ENCODE assay signal across 24 cellular contexts in the genomic region with DNA sequence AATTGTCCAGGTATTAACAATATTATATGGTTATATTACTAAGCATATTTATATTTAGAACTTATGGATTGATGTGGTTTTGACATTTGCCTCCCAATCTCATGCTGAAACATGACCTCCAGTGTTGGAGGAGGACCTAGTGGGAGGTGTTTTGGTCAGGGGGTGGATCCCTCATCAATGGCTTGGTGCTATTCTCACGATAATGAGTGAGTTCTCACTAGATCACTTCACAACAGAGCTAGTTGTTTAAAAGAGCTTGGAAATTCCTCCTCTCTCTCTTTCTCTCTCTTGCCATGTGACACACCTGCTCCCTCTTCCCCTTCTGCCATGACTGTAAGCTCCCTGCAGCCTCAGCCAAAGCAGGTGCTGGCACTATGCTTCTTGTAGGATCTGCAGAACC. TPM values are rescaled to one million over a fixed set of nuclear protein-coding genes. Genes with fewer than 3 reads are reported as not detected.
DNase-seq lines count a peak whose midpoint lies in the region; ATAC-seq, FAIRE-seq and TF ChIP-seq lines count a peak whose summit lies in the region.
"Had no signal": no experiment of that assay in that cellular context is flagged by ENCODE, and none has a peak within 500 bp of the region (broad histone marks: within the 10 kb centered on the region; RNA-seq: fewer than 3 reads in every experiment).

No MANE protein-coding gene starts in this region.

- no peak overlapping the region for H3K4me2 ChIP-seq in GM23338
- no peak overlapping the region for H3K4me2 ChIP-seq in H1 (ENCODE audit: insufficient read depth in 1 of 2, low read depth in 2 of 2, low read length in 2 of 2)
- H3K4me2 ChIP-seq: BLaER1 had no signal

- H2BK20ac ChIP-seq in H1 (ENCODE audit: low read length) = no peak overlapping the region

- H4K8ac ChIP-seq in H1 (ENCODE audit: extremely low read depth, insufficient read depth, low read length) = no peak overlapping the region

- TF ChIP-seq CTCF in GM23338 (conservative IDR thresholded peaks at IDR 0.05; ENCODE audit: low read depth in 2 of 2) = no peak
- TF ChIP-seq CTCF in Panc1 (IDR thresholded peaks at IDR 0.05) = 0 out of 2 replicates have a peak, but pooled peaks have one; percentile 4
- TF ChIP-seq CTCF in H1 (IDR thresholded peaks at IDR 0.05; ENCODE audit: control extremely low read depth in 1 of 3, insufficient read depth in 1 of 3, low read depth in 1 of 3, low read length in 3 of 3) = no peak
- TF ChIP-seq CTCF in stomach (IDR thresholded peaks at IDR 0.05) = no peak

- H3F3A ChIP-seq in GM23338 (replicated peaks; ENCODE audit: low read depth) = no peaks in the 10 kb centered on the region

- H3K18ac ChIP-seq in H1 (ENCODE audit: extremely low read depth, low read length) = no peak overlapping the region

- ATAC-seq in GM23338 (peak; percentile 59), Panc1 (no peak)
- no peak for ATAC-seq in stimulated activated effector memory CD8-positive, alpha-beta T cell treated with anti-CD3 and anti-CD28 coated beads, Interleukin-12 subunit alpha, Interleukin-12 subunit beta, amount 100 ng/mL, for 72 hours
- ATAC-seq: CD8-positive, alpha-beta T cell; GM12878 had no signal

- H3K4me3 ChIP-seq in GM23338 (no peak overlapping the region), Panc1 (ENCODE audit: low read depth in 2 of 2, low read length in 2 of 2) (no peak overlapping the region), H1 (ENCODE audit: extremely low read depth in 1 of 4, insufficient read depth in 2 of 4, low read depth in 3 of 4, low read length in 4 of 4) (no peak overlapping the region), stomach (no peak overlapping the region)
- H3K4me3 ChIP-seq: BLaER1, GM12878 had no signal

- H3K23ac ChIP-seq in H1 (ENCODE audit: insufficient read length) = no peak overlapping the region

- no peak overlapping the region for H4K91ac ChIP-seq in H1 (replicated peaks; ENCODE audit: insufficient read length, low read length)

- no peak overlapping the region for H2BK120ac ChIP-seq in H1 (replicated peaks; ENCODE audit: low read depth, low read length)

- no peak for TF ChIP-seq POLR2A in H1 (IDR thresholded peaks at IDR 0.05; ENCODE audit: control extremely low read depth in 1 of 2, low read depth in 2 of 2, low read length in 2 of 2)
- no peak for TF ChIP-seq POLR2A in stomach (IDR thresholded peaks at IDR 0.05)

- H3K9me2 ChIP-seq in GM23338 (ENCODE audit: insufficient read depth) = no peaks in the 10 kb centered on the region

- peaks cover 4% of the 10 kb centered on the region; the same call in 2 of the 3 replicates for H3K36me3 Mint-ChIP-seq in GM23338 (ENCODE audit: low read depth)
- no peaks in the 10 kb centered on the region for H3K36me3 Mint-ChIP-seq in stimulated activated effector memory CD8-positive, alpha-beta T cell treated with anti-CD3 and anti-CD28 coated beads, Interleukin-12 subunit alpha, Interleukin-12 subunit beta, amount 100 ng/mL, for 72 hours
- H3K36me3 Mint-ChIP-seq: CD8-positive, alpha-beta T cell had no signal

- H3K4me1 Mint-ChIP-seq in GM23338 = peaks cover 3% of the 10 kb centered on the region; the same call in 2 of the 3 replicates
- no peaks in the 10 kb centered on the region for H3K4me1 Mint-ChIP-seq in stimulated activated effector memory CD8-positive, alpha-beta T cell treated with anti-CD3 and anti-CD28 coated beads, Interleukin-12 subunit alpha, Interleukin-12 subunit beta, amount 100 ng/mL, for 72 hours

- no peaks in the 10 kb centered on the region for H3K4me1 ChIP-seq in GM23338 (ENCODE audit: insufficient read depth)
- no peaks in the 10 kb centered on the region for H3K4me1 ChIP-seq in Panc1 (ENCODE audit: control insufficient read depth, insufficient read depth, low read length)
- H3K4me1 ChIP-seq in H1 (replicated peaks in 1 of 4; ENCODE audit: control insufficient read depth in 3 of 4, insufficient read depth in 4 of 4, low read length in 3 of 4) = 0 out of 7 replicates have a peak, but pooled peaks cover 0 to 3% (median 0%) of the 10 kb centered on the region in 4 experiments
- H3K4me1 ChIP-seq in stomach = no peaks in the 10 kb centered on the region
- H3K4me1 ChIP-seq: BE2C, BLaER1, Caco-2 had no signal

- no peak overlapping the region for H3K4me3 Mint-ChIP-seq in GM23338
- H3K4me3 Mint-ChIP-seq in stimulated activated effector memory CD8-positive, alpha-beta T cell treated with anti-CD3 and anti-CD28 coated beads, Interleukin-12 subunit alpha, Interleukin-12 subunit beta, amount 100 ng/mL, for 72 hours = no peak overlapping the region
- H3K4me3 Mint-ChIP-seq: CD14-positive monocyte; CD4-positive, alpha-beta T cell; CD8-positive, alpha-beta T cell had no signal

- TF ChIP-seq EP300 in H1 (IDR thresholded peaks at IDR 0.05; ENCODE audit: borderline replicate concordance in 1 of 2, low read depth in 2 of 2, low read length in 2 of 2) = no peak
- no peak for TF ChIP-seq EP300 in stomach (IDR thresholded peaks at IDR 0.05)

- H4K5ac ChIP-seq in H1 (ENCODE audit: insufficient read length, low read depth, low read length) = no peak overlapping the region

- H3K27ac Mint-ChIP-seq in GM23338 = peak overlapping the region; percentile 83; the same call in 1 of the 2 replicates
- no peak overlapping the region for H3K27ac Mint-ChIP-seq in stimulated activated effector memory CD8-positive, alpha-beta T cell treated with anti-CD3 and anti-CD28 coated beads, Interleukin-12 subunit alpha, Interleukin-12 subunit beta, amount 100 ng/mL, for 72 hours
- H3K27ac Mint-ChIP-seq: CD4-positive, alpha-beta T cell; CD8-positive, alpha-beta T cell had no signal

- H3K27me3 Mint-ChIP-seq in GM23338 (ENCODE audit: insufficient read depth, low read depth, poor library complexity) = peaks cover 2% of the 10 kb centered on the region
- H3K27me3 Mint-ChIP-seq: CD4-positive, alpha-beta T cell had no signal

- no peak overlapping the region for H3K56ac ChIP-seq in H1 (replicated peaks; ENCODE audit: insufficient read length, low read depth, low read length)

- H3K23me2 ChIP-seq in H1 (ENCODE audit: low read depth, low read length) = no peaks in the 10 kb centered on the region

- in situ Hi-C loops in Panc1 (cut with HindIII; ENCODE audit: low pct_unique_long_range_greater_than_20kb, low sequenced_read_pairs) = no loop called here

- no peaks in the 10 kb centered on the region for H3K9me3 ChIP-seq in Panc1 (ENCODE audit: control insufficient read depth, insufficient read depth, low read depth, low read length)
- H3K9me3 ChIP-seq in H1 (ENCODE audit: insufficient read depth in 2 of 2, low read depth in 1 of 2, low read length in 1 of 2) = no peaks in the 10 kb centered on the region; a peak in 1 of 4 replicates
- no peaks in the 10 kb centered on the region for H3K9me3 ChIP-seq in stomach
- H3K9me3 ChIP-seq: BE2C, BLaER1, Caco-2 had no signal

- no peak overlapping the region for H2BK15ac ChIP-seq in H1 (ENCODE audit: low read length)

- no peak for TF ChIP-seq RAD21 in H1 (IDR thresholded peaks at IDR 0.05 in 1 of 2, conservative IDR thresholded peaks at IDR 0.05 in 1 of 2; ENCODE audit: low read depth in 2 of 2, low read length in 2 of 2)

- no peak overlapping the region for H2BK12ac ChIP-seq in H1 (ENCODE audit: low read depth, low read length)

- 8% methylated on average over 1 of the region's 1 CpG; no CpG with 5 or more reads in 1 of the 2 experiments for WGBS in H1 (ENCODE audit: extremely low coverage in 1 of 2, insufficient coverage in 1 of 2, insufficient read length in 1 of 2, insufficient replicate concordance in 2 of 2, low coverage in 1 of 2, low lambda C conversion rate in 2 of 2, missing lambda C conversion rate in 1 of 2), 2 experiments
- WGBS in stomach, 5 donors = 0% methylated on average over 1 of the region's 1 CpG

- no peaks in the 10 kb centered on the region for H3K79me2 ChIP-seq in GM23338 (replicated peaks; ENCODE audit: insufficient read depth)
- H3K79me2 ChIP-seq in H1 (ENCODE audit: control insufficient read depth in 1 of 2, insufficient read depth in 2 of 2, low read length in 2 of 2) = no peaks in the 10 kb centered on the region

- no peaks in the 10 kb centered on the region; the same call in 1 of the 3 replicates for H3K9me3 Mint-ChIP-seq in GM23338
- H3K9me3 Mint-ChIP-seq in stimulated activated effector memory CD8-positive, alpha-beta T cell treated with anti-CD3 and anti-CD28 coated beads, Interleukin-12 subunit alpha, Interleukin-12 subunit beta, amount 100 ng/mL, for 72 hours = no peaks in the 10 kb centered on the region
- H3K9me3 Mint-ChIP-seq: CD4-positive, alpha-beta T cell; CD8-positive, alpha-beta T cell had no signal

- POLR2A ChIA-PET in Panc1 (lab: Charles Lee) (no interaction called here), H1 (lab: Charles Lee; ENCODE audit: partially characterized antibody) (no interaction called here)

- H3K27ac ChIP-seq in GM23338 (ENCODE audit: low read depth) (no peak overlapping the region), Panc1 (ENCODE audit: low read length) (no peak overlapping the region), H1 (ENCODE audit: low read depth, low read length) (no peak overlapping the region), stomach (no peak overlapping the region)
- H3K27ac ChIP-seq: BLaER1 had no signal

- CTCF ChIA-PET in Panc1 (lab: Charles Lee) = no interaction called here
- CTCF ChIA-PET in H1 (lab: Charles Lee; ENCODE audit: partially characterized antibody) = interaction anchor here (0.9 kb wide), 1 partner anchor 20 kb away, joined by 3 read pairs; no protein-coding TSS in a partner anchor

- DNase-seq in GM23338 (ENCODE audit: low spot score) (peak; percentile 56), Panc1 (ENCODE audit: low read depth, low spot score) (no peak), H1 (ENCODE audit: low read depth in 1 of 2, low spot score in 2 of 2) (no peak), NCI-H2196 treated with DMSO at 0.1 percent for 48 hours (lab: John Stamatoyannopoulos, UW; ENCODE audit: unreplicated experiment) (no peak), stomach (no peak), iPS-NIHi7 (ENCODE audit: extremely low spot score) (no peak)
- DNase-seq in stimulated activated effector memory CD8-positive, alpha-beta T cell treated with anti-CD3 and anti-CD28 coated beads, Interleukin-12 subunit alpha, Interleukin-12 subunit beta, amount 100 ng/mL, for 72 hours (ENCODE audit: low spot score in 2 of 2) = no peak
- DNase-seq: 8988T; ACHN; BE2C; C1 segment of cervical spinal cord; Caco-2; Calu3; CD4-positive, alpha-beta T cell; CD8-positive, alpha-beta T cell; DMS79 treated with DMSO at 0.1 percent for 48 hours; GDM1 had no signal

- FAIRE-seq in H1 (lab: Jason Lieb, UNC) = no peak
- FAIRE-seq: D721Med, GM12878, GM12892, GM18507 had no signal

- H2AFZ ChIP-seq in GM23338 (no peak overlapping the region), H1 (ENCODE audit: low read length) (no peak overlapping the region)

- H3K36me3 ChIP-seq in GM23338 (ENCODE audit: insufficient read depth) = no peaks in the 10 kb centered on the region
- H3K36me3 ChIP-seq in Panc1 (ENCODE audit: control insufficient read depth, insufficient read depth, low read length) = no peaks in the 10 kb centered on the region
- H3K36me3 ChIP-seq in H1 (ENCODE audit: control insufficient read depth in 2 of 4, insufficient read depth in 4 of 4, low read length in 3 of 4) = no peaks in the 10 kb centered on the region; a peak in 1 of 8 replicates
- H3K36me3 ChIP-seq in stomach = no peaks in the 10 kb centered on the region
- H3K36me3 ChIP-seq: BE2C, BLaER1 had no signal

- no peak overlapping the region for H2AK5ac ChIP-seq in H1 (ENCODE audit: low read depth, low read length)

- H3K9ac ChIP-seq in H1 (replicated peaks in 1 of 4; ENCODE audit: extremely low read depth in 1 of 4, low read depth in 3 of 4, low read length in 3 of 4) = no peak overlapping the region
- H3K9ac ChIP-seq: BLaER1 had no signal

- H4K20me1 ChIP-seq in GM23338 (replicated peaks; ENCODE audit: insufficient read depth) (no peaks in the 10 kb centered on the region), H1 (replicated peaks in 1 of 2; ENCODE audit: control insufficient read depth in 1 of 2, insufficient read depth in 2 of 2, low read length in 2 of 2) (no peaks in the 10 kb centered on the region)
- H4K20me1 ChIP-seq: BLaER1 had no signal

- no peak overlapping the region for H3K4ac ChIP-seq in H1 (replicated peaks; ENCODE audit: insufficient read length, low read depth, low read length)

- H3K27me3 ChIP-seq in GM23338 (ENCODE audit: insufficient read depth) (no peaks in the 10 kb centered on the region), Panc1 (ENCODE audit: control insufficient read depth, insufficient read depth, low read length) (peaks cover 3% of the 10 kb centered on the region; the same call in 1 of the 2 replicates), H1 (replicated peaks in 1 of 4; ENCODE audit: control insufficient read depth in 3 of 4, extremely low read depth in 1 of 4, insufficient read depth in 3 of 4, low read length in 3 of 4) (no peaks in the 10 kb centered on the region), stomach (no peaks in the 10 kb centered on the region)
- H3K27me3 ChIP-seq: BE2C, BLaER1 had no signal

- no TSS peak for BruUV-seq in Panc1 (replicated peaks; lab: Mats Ljungman, UMichigan)

- H3K14ac ChIP-seq in H1 (ENCODE audit: insufficient read length) = no peak overlapping the region

- no peak overlapping the region for H2BK5ac ChIP-seq in H1 (ENCODE audit: low read depth, low read length)

- intact Hi-C loops in Panc1 (cut with micrococcal nuclease; ENCODE audit: unreplicated experiment) (no loop called here), stomach (cut with DNase I; ENCODE audit: low total_unique reads) (no loop called here)

- H3K79me1 ChIP-seq in H1 (ENCODE audit: low read depth, low read length) = no peaks in the 10 kb centered on the region

RNA-seq across cellular contexts. Expression of gene TFEC, which starts 19.0 kb away (rescaled TPM):
- 0.04 TPM in 1 of 2 replicates, not detected in the other for total RNA-seq in GM23338 (2014; rRNA removed; shearing (Covaris generic))
- not detected in 2 replicates for polyA plus RNA-seq in GM23338 (2016; fragmentation: Nextera tagmentation; extraction: Ambion mirVana)
- total RNA-seq in Panc1 (2021; ENCODE audit: unreplicated experiment) = not detected
- not detected for polyA plus RNA-seq in Panc1 (2012; ENCODE audit: insufficient read length)
- total RNA-seq in H1 (2021; fragmentation: NEBNext Ultra II Directional; extraction: Animal tissue kit (Norgen Biotek cat#: 25700)) = not detected in 2 replicates
- polyA plus RNA-seq in H1 (2011; rRNA removed) = not detected in 2 replicates
- 0.06 TPM for polyA plus RNA-seq in H1 (2011; cell fraction: cytosol; rRNA removed)
- polyA plus RNA-seq in H1 (2011; cell fraction: nucleus; rRNA removed) = not detected
- not detected in 4 replicates for polyA plus RNA-seq in H1 (2012, experiment 1 of 2)
- not detected for polyA plus RNA-seq in H1 (2012, experiment 2 of 2)
- polyA plus RNA-seq in H1 (2013, experiment 1 of 2) = 0.02 TPM
- 0.06 TPM for polyA plus RNA-seq in H1 (2013, experiment 2 of 2)
- polyA minus RNA-seq in H1 (2011; rRNA and poly(A)+ RNA removed) = 0.32 TPM in 1 of 2 replicates, not detected in the other
- not detected for polyA minus RNA-seq in H1 (2011; cell fraction: cytosol; rRNA and poly(A)+ RNA removed)
- polyA minus RNA-seq in H1 (2011; cell fraction: nucleus; rRNA and poly(A)+ RNA removed) = not detected
- 10 to 100 TPM in 1 of 5 donors, 1 to 10 TPM in 2, under 1 TPM in 2; 0.45 to 28.4 (median 2.8) TPM for total RNA-seq in stomach
- polyA plus RNA-seq in stomach = 1 to 10 TPM in 1 of 3 donors, under 1 TPM in 2; 0.25 to 1.4 (median 0.76) TPM
- total RNA-seq: Calu3; CD4-positive, alpha-beta T cell; CD8-positive, alpha-beta T cell; G401 had no signal
